1 cellular context compared by ENCODE assay signal in the genomic region with DNA sequence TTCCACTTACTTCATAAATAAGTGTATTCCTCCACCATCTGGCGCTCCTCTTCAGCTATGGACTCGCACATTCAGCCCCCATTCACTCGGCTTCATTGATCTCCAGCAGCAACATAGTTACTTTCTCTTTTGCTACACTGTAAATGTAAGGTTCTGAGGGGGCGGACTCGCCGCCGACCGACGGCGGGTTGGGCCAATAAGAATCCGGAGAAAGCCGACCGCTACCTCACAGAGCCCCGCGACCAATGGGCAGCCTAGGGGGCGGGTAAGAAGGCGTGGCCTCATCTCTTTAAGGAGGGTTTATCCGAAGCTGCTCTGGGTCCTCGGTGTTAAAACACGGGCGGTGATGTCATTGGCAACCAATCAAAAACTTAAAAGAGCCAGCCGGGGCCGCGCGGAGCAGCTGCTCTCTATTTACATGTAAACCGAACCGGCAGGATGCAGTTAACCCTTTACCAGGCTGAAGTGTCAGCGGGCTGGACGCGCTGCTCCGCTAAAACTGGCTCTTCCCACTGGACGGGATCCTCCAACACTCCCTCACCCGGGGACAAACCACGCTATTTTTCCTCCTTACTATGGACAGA.
TF ChIP-seq lines count a peak whose summit lies in the region.

A gene (minus strand): TSS at position 119 of the 584 bp plus-strand sequence. CDS start 2,345 bp downstream, outside the sequence.

TF ChIP-seq in GM12878, 131 proteins besides CTCF, POLR2A, EP300 and RAD21 (continued from another document and continues in another):
- TF ChIP-seq, protein P1, sequence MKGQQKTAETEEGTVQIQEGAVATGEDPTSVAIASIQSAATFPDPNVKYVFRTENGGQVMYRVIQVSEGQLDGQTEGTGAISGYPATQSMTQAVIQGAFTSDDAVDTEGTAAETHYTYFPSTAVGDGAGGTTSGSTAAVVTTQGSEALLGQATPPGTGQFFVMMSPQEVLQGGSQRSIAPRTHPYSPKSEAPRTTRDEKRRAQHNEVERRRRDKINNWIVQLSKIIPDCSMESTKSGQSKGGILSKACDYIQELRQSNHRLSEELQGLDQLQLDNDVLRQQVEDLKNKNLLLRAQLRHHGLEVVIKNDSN (IDR thresholded peaks at IDR 0.05; ENCODE audit: borderline replicate concordance, extremely low read length, insufficient read depth, low read depth, low read length) = no peak
- TF ChIP-seq, protein P2, sequence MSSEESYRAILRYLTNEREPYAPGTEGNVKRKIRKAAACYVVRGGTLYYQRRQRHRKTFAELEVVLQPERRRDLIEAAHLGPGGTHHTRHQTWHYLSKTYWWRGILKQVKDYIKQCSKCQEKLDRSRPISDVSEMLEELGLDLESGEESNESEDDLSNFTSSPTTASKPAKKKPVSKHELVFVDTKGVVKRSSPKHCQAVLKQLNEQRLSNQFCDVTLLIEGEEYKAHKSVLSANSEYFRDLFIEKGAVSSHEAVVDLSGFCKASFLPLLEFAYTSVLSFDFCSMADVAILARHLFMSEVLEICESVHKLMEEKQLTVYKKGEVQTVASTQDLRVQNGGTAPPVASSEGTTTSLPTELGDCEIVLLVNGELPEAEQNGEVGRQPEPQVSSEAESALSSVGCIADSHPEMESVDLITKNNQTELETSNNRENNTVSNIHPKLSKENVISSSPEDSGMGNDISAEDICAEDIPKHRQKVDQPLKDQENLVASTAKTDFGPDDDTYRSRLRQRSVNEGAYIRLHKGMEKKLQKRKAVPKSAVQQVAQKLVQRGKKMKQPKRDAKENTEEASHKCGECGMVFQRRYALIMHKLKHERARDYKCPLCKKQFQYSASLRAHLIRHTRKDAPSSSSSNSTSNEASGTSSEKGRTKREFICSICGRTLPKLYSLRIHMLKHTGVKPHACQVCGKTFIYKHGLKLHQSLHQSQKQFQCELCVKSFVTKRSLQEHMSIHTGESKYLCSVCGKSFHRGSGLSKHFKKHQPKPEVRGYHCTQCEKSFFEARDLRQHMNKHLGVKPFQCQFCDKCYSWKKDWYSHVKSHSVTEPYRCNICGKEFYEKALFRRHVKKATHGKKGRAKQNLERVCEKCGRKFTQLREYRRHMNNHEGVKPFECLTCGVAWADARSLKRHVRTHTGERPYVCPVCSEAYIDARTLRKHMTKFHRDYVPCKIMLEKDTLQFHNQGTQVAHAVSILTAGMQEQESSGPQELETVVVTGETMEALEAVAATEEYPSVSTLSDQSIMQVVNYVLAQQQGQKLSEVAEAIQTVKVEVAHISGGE (CRISPR knock-in tag; IDR thresholded peaks at IDR 0.05) = no peak
- peak; percentile 35; the same call in 1 of the 2 replicates for TF ChIP-seq SREBF1 (IDR thresholded peaks at IDR 0.05; ENCODE audit: low read length)
- TF ChIP-seq SIX5 (IDR thresholded peaks at IDR 0.05; ENCODE audit: low read depth, low read length, severe bottlenecking) = no peak
- TF ChIP-seq, protein P3, sequence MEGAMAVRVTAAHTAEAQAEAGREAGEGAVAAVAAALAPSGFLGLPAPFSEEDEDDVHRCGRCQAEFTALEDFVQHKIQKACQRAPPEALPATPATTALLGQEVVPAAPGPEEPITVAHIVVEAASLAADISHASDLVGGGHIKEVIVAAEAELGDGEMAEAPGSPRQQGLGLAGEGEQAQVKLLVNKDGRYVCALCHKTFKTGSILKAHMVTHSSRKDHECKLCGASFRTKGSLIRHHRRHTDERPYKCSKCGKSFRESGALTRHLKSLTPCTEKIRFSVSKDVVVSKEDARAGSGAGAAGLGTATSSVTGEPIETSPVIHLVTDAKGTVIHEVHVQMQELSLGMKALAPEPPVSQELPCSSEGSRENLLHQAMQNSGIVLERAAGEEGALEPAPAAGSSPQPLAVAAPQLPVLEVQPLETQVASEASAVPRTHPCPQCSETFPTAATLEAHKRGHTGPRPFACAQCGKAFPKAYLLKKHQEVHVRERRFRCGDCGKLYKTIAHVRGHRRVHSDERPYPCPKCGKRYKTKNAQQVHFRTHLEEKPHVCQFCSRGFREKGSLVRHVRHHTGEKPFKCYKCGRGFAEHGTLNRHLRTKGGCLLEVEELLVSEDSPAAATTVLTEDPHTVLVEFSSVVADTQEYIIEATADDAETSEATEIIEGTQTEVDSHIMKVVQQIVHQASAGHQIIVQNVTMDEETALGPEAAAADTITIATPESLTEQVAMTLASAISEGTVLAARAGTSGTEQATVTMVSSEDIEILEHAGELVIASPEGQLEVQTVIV (IDR thresholded peaks at IDR 0.05; ENCODE audit: borderline replicate concordance, partially characterized antibody) = no peak
- no peak for TF ChIP-seq CHD4 (IDR thresholded peaks at IDR 0.05)
- TF ChIP-seq MXI1 (IDR thresholded peaks at IDR 0.05; ENCODE audit: low read depth, low read length) = 0 out of 2 replicates have a peak, but pooled peaks have one; percentile 28
- TF ChIP-seq TARDBP (IDR thresholded peaks at IDR 0.05; ENCODE audit: borderline replicate concordance) = 0 out of 2 replicates have a peak, but pooled peaks have one; percentile 10
- TF ChIP-seq POLR2AphosphoS5 (IDR thresholded peaks at IDR 0.05; ENCODE audit: low read length) = peak; percentile 95
- TF ChIP-seq ZBED1 (IDR thresholded peaks at IDR 0.05; ENCODE audit: borderline replicate concordance) = no peak
- TF ChIP-seq, protein P4, sequence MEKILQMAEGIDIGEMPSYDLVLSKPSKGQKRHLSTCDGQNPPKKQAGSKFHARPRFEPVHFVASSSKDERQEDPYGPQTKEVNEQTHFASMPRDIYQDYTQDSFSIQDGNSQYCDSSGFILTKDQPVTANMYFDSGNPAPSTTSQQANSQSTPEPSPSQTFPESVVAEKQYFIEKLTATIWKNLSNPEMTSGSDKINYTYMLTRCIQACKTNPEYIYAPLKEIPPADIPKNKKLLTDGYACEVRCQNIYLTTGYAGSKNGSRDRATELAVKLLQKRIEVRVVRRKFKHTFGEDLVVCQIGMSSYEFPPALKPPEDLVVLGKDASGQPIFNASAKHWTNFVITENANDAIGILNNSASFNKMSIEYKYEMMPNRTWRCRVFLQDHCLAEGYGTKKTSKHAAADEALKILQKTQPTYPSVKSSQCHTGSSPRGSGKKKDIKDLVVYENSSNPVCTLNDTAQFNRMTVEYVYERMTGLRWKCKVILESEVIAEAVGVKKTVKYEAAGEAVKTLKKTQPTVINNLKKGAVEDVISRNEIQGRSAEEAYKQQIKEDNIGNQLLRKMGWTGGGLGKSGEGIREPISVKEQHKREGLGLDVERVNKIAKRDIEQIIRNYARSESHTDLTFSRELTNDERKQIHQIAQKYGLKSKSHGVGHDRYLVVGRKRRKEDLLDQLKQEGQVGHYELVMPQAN (conservative IDR thresholded peaks at IDR 0.05) = peak; percentile 98
- peak; percentile 64; the same call in 1 of the 2 replicates for TF ChIP-seq RB1 (IDR thresholded peaks at IDR 0.05; ENCODE audit: borderline replicate concordance)
- no peak for TF ChIP-seq MEF2B (IDR thresholded peaks at IDR 0.05; ENCODE audit: partially characterized antibody, poor library complexity, severe bottlenecking)
- TF ChIP-seq FOS (IDR thresholded peaks at IDR 0.05; ENCODE audit: borderline replicate concordance, extremely low read depth, insufficient read length) = peak; percentile 81
- TF ChIP-seq, protein P5, sequence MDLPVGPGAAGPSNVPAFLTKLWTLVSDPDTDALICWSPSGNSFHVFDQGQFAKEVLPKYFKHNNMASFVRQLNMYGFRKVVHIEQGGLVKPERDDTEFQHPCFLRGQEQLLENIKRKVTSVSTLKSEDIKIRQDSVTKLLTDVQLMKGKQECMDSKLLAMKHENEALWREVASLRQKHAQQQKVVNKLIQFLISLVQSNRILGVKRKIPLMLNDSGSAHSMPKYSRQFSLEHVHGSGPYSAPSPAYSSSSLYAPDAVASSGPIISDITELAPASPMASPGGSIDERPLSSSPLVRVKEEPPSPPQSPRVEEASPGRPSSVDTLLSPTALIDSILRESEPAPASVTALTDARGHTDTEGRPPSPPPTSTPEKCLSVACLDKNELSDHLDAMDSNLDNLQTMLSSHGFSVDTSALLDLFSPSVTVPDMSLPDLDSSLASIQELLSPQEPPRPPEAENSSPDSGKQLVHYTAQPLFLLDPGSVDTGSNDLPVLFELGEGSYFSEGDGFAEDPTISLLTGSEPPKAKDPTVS (IDR thresholded peaks at IDR 0.05; ENCODE audit: low read depth, low read length) = no peak
- peak in 1 of 2 experiments; percentile 70; a peak in 2 of 4 replicates for TF ChIP-seq BHLHE40 (IDR thresholded peaks at IDR 0.05; ENCODE audit: borderline replicate concordance in 1 of 2, low read depth in 2 of 2, low read length in 1 of 2)
- TF ChIP-seq, protein P6, sequence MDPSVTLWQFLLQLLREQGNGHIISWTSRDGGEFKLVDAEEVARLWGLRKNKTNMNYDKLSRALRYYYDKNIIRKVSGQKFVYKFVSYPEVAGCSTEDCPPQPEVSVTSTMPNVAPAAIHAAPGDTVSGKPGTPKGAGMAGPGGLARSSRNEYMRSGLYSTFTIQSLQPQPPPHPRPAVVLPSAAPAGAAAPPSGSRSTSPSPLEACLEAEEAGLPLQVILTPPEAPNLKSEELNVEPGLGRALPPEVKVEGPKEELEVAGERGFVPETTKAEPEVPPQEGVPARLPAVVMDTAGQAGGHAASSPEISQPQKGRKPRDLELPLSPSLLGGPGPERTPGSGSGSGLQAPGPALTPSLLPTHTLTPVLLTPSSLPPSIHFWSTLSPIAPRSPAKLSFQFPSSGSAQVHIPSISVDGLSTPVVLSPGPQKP (IDR thresholded peaks at IDR 0.05; ENCODE audit: low read depth, low read length) = 0 out of 2 replicates have a peak, but pooled peaks have one; percentile 21
- TF ChIP-seq SIN3A (IDR thresholded peaks at IDR 0.05; ENCODE audit: low read depth, low read length) = peak; percentile 89
- TF ChIP-seq BCL11A (IDR thresholded peaks at IDR 0.05; ENCODE audit: low read depth, low read length) = 0 out of 2 replicates have a peak, but pooled peaks have one; percentile 45
- TF ChIP-seq ETV6 (conservative IDR thresholded peaks at IDR 0.05 in 1 of 2, IDR thresholded peaks at IDR 0.05 in 1 of 2; ENCODE audit: borderline replicate concordance in 1 of 2, low read depth in 1 of 2) = 0 out of 4 replicates have a peak, but pooled peaks of 1 of the 2 experiments have one; percentile 26
- TF ChIP-seq ZNF217 (IDR thresholded peaks at IDR 0.05) = no peak
- peak; percentile 62; the same call in 1 of the 2 replicates for TF ChIP-seq ZNF207 (IDR thresholded peaks at IDR 0.05; ENCODE audit: borderline replicate concordance)
- TF ChIP-seq BRCA1 (IDR thresholded peaks at IDR 0.05; ENCODE audit: low read depth, low read length) = no peak
- TF ChIP-seq, protein P7, sequence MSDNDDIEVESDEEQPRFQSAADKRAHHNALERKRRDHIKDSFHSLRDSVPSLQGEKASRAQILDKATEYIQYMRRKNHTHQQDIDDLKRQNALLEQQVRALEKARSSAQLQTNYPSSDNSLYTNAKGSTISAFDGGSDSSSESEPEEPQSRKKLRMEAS (IDR thresholded peaks at IDR 0.05; ENCODE audit: low read depth, low read length) = peak; percentile 67; the same call in 1 of the 2 replicates
- TF ChIP-seq HCFC1 (IDR thresholded peaks at IDR 0.05; ENCODE audit: low read length) = no peak
- TF ChIP-seq, protein P8, sequence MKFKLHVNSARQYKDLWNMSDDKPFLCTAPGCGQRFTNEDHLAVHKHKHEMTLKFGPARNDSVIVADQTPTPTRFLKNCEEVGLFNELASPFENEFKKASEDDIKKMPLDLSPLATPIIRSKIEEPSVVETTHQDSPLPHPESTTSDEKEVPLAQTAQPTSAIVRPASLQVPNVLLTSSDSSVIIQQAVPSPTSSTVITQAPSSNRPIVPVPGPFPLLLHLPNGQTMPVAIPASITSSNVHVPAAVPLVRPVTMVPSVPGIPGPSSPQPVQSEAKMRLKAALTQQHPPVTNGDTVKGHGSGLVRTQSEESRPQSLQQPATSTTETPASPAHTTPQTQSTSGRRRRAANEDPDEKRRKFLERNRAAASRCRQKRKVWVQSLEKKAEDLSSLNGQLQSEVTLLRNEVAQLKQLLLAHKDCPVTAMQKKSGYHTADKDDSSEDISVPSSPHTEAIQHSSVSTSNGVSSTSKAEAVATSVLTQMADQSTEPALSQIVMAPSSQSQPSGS (IDR thresholded peaks at IDR 0.05; ENCODE audit: low read length) = peak; percentile 99
- peak; percentile 41; the same call in 1 of the 2 replicates for TF ChIP-seq CBX5 (IDR thresholded peaks at IDR 0.05; ENCODE audit: low read depth)
- TF ChIP-seq TCF3 (IDR thresholded peaks at IDR 0.05; ENCODE audit: borderline replicate concordance, insufficient read depth, low read depth, low read length) = peak; percentile 61; the same call in 1 of the 2 replicates
- no peak for TF ChIP-seq ESRRA (IDR thresholded peaks at IDR 0.05; ENCODE audit: low read length)
- TF ChIP-seq SPI1 (IDR thresholded peaks at IDR 0.05; ENCODE audit: borderline replicate concordance, insufficient read depth, low read depth, low read length) = no peak
- 0 out of 2 replicates have a peak, but pooled peaks have one; percentile 55 for TF ChIP-seq WRNIP1 (IDR thresholded peaks at IDR 0.05; ENCODE audit: borderline replicate concordance, low read depth, low read length)
- TF ChIP-seq BACH1 (IDR thresholded peaks at IDR 0.05; ENCODE audit: borderline replicate concordance) = 0 out of 2 replicates have a peak, but pooled peaks have one; percentile 29
- TF ChIP-seq ZNF274 (IDR thresholded peaks at IDR 0.05; ENCODE audit: insufficient read depth, insufficient read length) = no peak
- TF ChIP-seq ZNF24 (IDR thresholded peaks at IDR 0.05) = no peak
- peak; percentile 64 for TF ChIP-seq YY1 (IDR thresholded peaks at IDR 0.05; ENCODE audit: low read depth, low read length)
- TF ChIP-seq, protein P9, sequence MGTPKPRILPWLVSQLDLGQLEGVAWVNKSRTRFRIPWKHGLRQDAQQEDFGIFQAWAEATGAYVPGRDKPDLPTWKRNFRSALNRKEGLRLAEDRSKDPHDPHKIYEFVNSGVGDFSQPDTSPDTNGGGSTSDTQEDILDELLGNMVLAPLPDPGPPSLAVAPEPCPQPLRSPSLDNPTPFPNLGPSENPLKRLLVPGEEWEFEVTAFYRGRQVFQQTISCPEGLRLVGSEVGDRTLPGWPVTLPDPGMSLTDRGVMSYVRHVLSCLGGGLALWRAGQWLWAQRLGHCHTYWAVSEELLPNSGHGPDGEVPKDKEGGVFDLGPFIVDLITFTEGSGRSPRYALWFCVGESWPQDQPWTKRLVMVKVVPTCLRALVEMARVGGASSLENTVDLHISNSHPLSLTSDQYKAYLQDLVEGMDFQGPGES (IDR thresholded peaks at IDR 0.05) = peak; percentile 89
- TF ChIP-seq HDGF (IDR thresholded peaks at IDR 0.05) = no peak
- no peak for TF ChIP-seq SREBF2 (IDR thresholded peaks at IDR 0.05; ENCODE audit: low read length)
- peak; percentile 27; the same call in 1 of the 2 replicates for TF ChIP-seq NFIC (IDR thresholded peaks at IDR 0.05; ENCODE audit: low read depth, low read length)
- TF ChIP-seq STAT3 (IDR thresholded peaks at IDR 0.05; ENCODE audit: low read depth, low read length) = no peak
- TF ChIP-seq, protein P10, sequence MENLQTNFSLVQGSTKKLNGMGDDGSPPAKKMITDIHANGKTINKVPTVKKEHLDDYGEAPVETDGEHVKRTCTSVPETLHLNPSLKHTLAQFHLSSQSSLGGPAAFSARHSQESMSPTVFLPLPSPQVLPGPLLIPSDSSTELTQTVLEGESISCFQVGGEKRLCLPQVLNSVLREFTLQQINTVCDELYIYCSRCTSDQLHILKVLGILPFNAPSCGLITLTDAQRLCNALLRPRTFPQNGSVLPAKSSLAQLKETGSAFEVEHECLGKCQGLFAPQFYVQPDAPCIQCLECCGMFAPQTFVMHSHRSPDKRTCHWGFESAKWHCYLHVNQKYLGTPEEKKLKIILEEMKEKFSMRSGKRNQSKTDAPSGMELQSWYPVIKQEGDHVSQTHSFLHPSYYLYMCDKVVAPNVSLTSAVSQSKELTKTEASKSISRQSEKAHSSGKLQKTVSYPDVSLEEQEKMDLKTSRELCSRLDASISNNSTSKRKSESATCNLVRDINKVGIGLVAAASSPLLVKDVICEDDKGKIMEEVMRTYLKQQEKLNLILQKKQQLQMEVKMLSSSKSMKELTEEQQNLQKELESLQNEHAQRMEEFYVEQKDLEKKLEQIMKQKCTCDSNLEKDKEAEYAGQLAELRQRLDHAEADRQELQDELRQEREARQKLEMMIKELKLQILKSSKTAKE (IDR thresholded peaks at IDR 0.05; ENCODE audit: low read depth, poor library complexity, severe bottlenecking) = peak; percentile 70
- TF ChIP-seq SMAD1 (IDR thresholded peaks at IDR 0.05; ENCODE audit: low read depth, partially characterized antibody) = peak; percentile 73
